ENCODE assay signal across 17 cellular contexts in the genomic region with DNA sequence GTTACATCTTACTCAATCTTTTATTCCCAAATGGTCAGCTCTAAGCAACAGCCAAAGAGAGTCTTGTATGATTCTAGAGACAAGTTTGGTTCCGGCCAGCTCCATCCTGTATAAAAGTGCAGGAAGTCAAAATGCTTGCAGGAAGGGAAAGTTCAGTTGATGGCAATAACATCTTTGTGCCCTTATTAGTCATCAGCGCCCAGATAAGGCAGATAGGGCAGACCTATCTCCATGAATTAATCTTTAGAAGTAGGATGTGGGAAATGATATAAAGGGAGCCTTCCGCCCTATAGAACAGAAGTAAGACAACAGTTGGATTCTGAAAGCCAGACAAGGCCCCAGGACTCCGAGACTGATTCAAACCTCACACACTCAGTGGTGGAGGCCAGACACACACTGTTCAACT. TPM values are rescaled to one million over a fixed set of nuclear protein-coding genes. Genes with fewer than 3 reads are reported as not detected.
A peak's percentile ranks its signal among the peaks of the same experiment; 100 is the strongest.
DNase-seq lines count a peak whose midpoint lies in the region; ATAC-seq and TF ChIP-seq lines count a peak whose summit lies in the region.
"Had no signal": no experiment of that assay in that cellular context is flagged by ENCODE, and none has a peak within 500 bp of the region (broad histone marks: within the 10 kb centered on the region; RNA-seq: fewer than 3 reads in every experiment).

No MANE protein-coding gene starts in this region.

- DNase-seq in CD1c-positive myeloid dendritic cell (ENCODE audit: extremely low spot score) (peak; percentile 46), PC-9 (peak in 1 of 2 experiments; percentile 60), lung (ENCODE audit: low spot score) (no peak), progenitor cell of endocrine pancreas (ENCODE audit: low spot score, unreplicated experiment) (no peak), NCI-H1105 (lab: John Stamatoyannopoulos, UW) (no peak), NCI-H446 treated with DMSO at 0.1 percent for 48 hours (lab: John Stamatoyannopoulos, UW) (no peak)
- DNase-seq: Karpas-422, kidney glomerular epithelial cell, NCI-H1417 treated with DMSO at 0.1 percent for 48 hours, NCI-H345, SIG-M5, T-helper 9 cell had no signal

- no TSS peak for BruUV-seq in PC-9 (replicated peaks; lab: Mats Ljungman, UMichigan)

- H3K27ac ChIP-seq in PC-9 (peak overlapping the region; percentile 8; the same call in 1 of the 2 replicates), lung (ENCODE audit: low read depth in 1 of 2, low read length in 1 of 2) (peak overlapping the region; percentile 52 to 75)
- H3K27ac ChIP-seq: ascending aorta had no signal

- CTCF ChIA-PET in PC-9 (lab: Charles Lee), result no interaction called here

- no peak overlapping the region for H3K4me3 Mint-ChIP-seq in dendritic cell treated with granulocyte-macrophage colony-stimulating factor and Interleukin-4, amounts not matched to agents 40 ng/mL and 50 ng/mL, for 4 days
- H3K4me3 Mint-ChIP-seq in progenitor cell of endocrine pancreas (ENCODE audit: low read depth), result no peak overlapping the region

- H3K36me3 ChIP-seq in PC-9 (ENCODE audit: low read depth), result peaks cover 8% of the 10 kb centered on the region
- H3K36me3 ChIP-seq in lung (ENCODE audit: control insufficient read depth in 2 of 2, insufficient read depth in 2 of 2, low read length in 2 of 2), result peaks cover 4 to 9% of the 10 kb centered on the region in 2 donors

- WGBS in lung, 2 donors, result 57 to 62% methylated on average over 4 of the region's 4 CpGs

- peaks cover 89% of the 10 kb centered on the region for H3K36me3 Mint-ChIP-seq in dendritic cell treated with granulocyte-macrophage colony-stimulating factor and Interleukin-4, amounts not matched to agents 40 ng/mL and 50 ng/mL, for 4 days (ENCODE audit: low read depth)
- peaks cover 13% of the 10 kb centered on the region for H3K36me3 Mint-ChIP-seq in progenitor cell of endocrine pancreas (ENCODE audit: insufficient read depth)

- no peak for ATAC-seq in lung (ENCODE audit: insufficient read depth, low FRiP score)
- ATAC-seq in HG02642 (IDR thresholded peaks at IDR 0.05; ENCODE audit: poor library complexity, unreplicated experiment), result no peak
- ATAC-seq: esophagus mucosa had no signal

- peaks cover 76% of the 10 kb centered on the region for H3K4me1 Mint-ChIP-seq in dendritic cell treated with granulocyte-macrophage colony-stimulating factor and Interleukin-4, amounts not matched to agents 40 ng/mL and 50 ng/mL, for 4 days (ENCODE audit: low read depth)
- peaks cover 6% of the 10 kb centered on the region for H3K4me1 Mint-ChIP-seq in progenitor cell of endocrine pancreas (ENCODE audit: low read depth)

- no peaks in the 10 kb centered on the region for H3K27me3 Mint-ChIP-seq in dendritic cell treated with granulocyte-macrophage colony-stimulating factor and Interleukin-4, amounts not matched to agents 40 ng/mL and 50 ng/mL, for 4 days
- H3K27me3 Mint-ChIP-seq in progenitor cell of endocrine pancreas, result no peaks in the 10 kb centered on the region

- intact Hi-C loops in PC-9 (cut with micrococcal nuclease; ENCODE audit: unreplicated experiment), result no loop called here
- intact Hi-C loops in dendritic cell treated with granulocyte-macrophage colony-stimulating factor and Interleukin-4, amounts not matched to agents 40 ng/mL and 50 ng/mL, for 4 days (cut with micrococcal nuclease), result loop anchor here (10.0 kb wide), 1 partner anchor 298 kb away; a partner anchor contains a TSS

- H3K79me2 ChIP-seq in PC-9 (ENCODE audit: low read depth), result peaks cover 17% of the 10 kb centered on the region; the same call in 1 of the 2 replicates

- no peaks in the 10 kb centered on the region for H4K20me1 ChIP-seq in PC-9 (ENCODE audit: insufficient read depth)

- no peaks in the 10 kb centered on the region for H3K27me3 ChIP-seq in PC-9 (ENCODE audit: insufficient read depth, low read depth)
- H3K27me3 ChIP-seq in lung (ENCODE audit: control insufficient read depth, insufficient read depth), result no peaks in the 10 kb centered on the region
- H3K27me3 ChIP-seq: ascending aorta had no signal

- H3K4me3 ChIP-seq in PC-9, result no peak overlapping the region
- H3K4me3 ChIP-seq in lung, result no peak overlapping the region
- H3K4me3 ChIP-seq: ascending aorta, coronary artery had no signal

- H3K9me3 ChIP-seq in PC-9 (ENCODE audit: insufficient read depth, low read depth) (no peaks in the 10 kb centered on the region), lung (ENCODE audit: control insufficient read depth in 2 of 2, insufficient read depth in 1 of 2, low read length in 1 of 2) (no peaks in the 10 kb centered on the region)
- H3K9me3 ChIP-seq: ascending aorta had no signal

- H3K9me2 ChIP-seq in PC-9 (ENCODE audit: insufficient read depth), result no peaks in the 10 kb centered on the region

- no peaks in the 10 kb centered on the region for H3F3A ChIP-seq in PC-9 (ENCODE audit: insufficient read depth, low read depth)

- TF ChIP-seq CTCF in PC-9 (conservative IDR thresholded peaks at IDR 0.05) (no peak), lung (IDR thresholded peaks at IDR 0.05; ENCODE audit: control extremely low read depth, extremely low read depth) (no peak), progenitor cell of endocrine pancreas (IDR thresholded peaks at IDR 0.05; ENCODE audit: unreplicated experiment) (no peak)

- no peak overlapping the region for H2AFZ ChIP-seq in PC-9

- peak overlapping the region; percentile 70 for H3K27ac Mint-ChIP-seq in dendritic cell treated with granulocyte-macrophage colony-stimulating factor and Interleukin-4, amounts not matched to agents 40 ng/mL and 50 ng/mL, for 4 days
- no peak overlapping the region for H3K27ac Mint-ChIP-seq in progenitor cell of endocrine pancreas

- H3K4me1 ChIP-seq in PC-9 (replicated peaks; ENCODE audit: insufficient read depth) (peaks cover 15% of the 10 kb centered on the region), lung (ENCODE audit: control insufficient read depth in 2 of 2, insufficient read depth in 2 of 2, low read length in 2 of 2) (peaks cover 6 to 10% of the 10 kb centered on the region in 2 donors)
- H3K4me1 ChIP-seq: ascending aorta had no signal

- POLR2A ChIA-PET in PC-9 (lab: Charles Lee; ENCODE audit: unreplicated experiment), result no interaction called here

- H3K4me2 ChIP-seq in PC-9, result no peak overlapping the region

- no peaks in the 10 kb centered on the region for H3K9me3 Mint-ChIP-seq in dendritic cell treated with granulocyte-macrophage colony-stimulating factor and Interleukin-4, amounts not matched to agents 40 ng/mL and 50 ng/mL, for 4 days
- no peaks in the 10 kb centered on the region for H3K9me3 Mint-ChIP-seq in progenitor cell of endocrine pancreas (ENCODE audit: low read depth)

RNA-seq across cellular contexts. Expression of a gene that starts 6.4 kb away (rescaled TPM):
- total RNA-seq in PC-9 (2021) (68.4 and 74.9 TPM in 2 replicates), lung (100 to 1,000 TPM; 149 TPM), progenitor cell of endocrine pancreas (71.5 and 78.8 TPM in 2 replicates)
- polyA plus RNA-seq in lung, result 100 to 1,000 TPM in 1 of 2 donors, 10 to 100 TPM in 1; 27.6 to 128 TPM
